ENCODE assay signal across 15 cellular contexts in genomic region chr5:156826150-156826549, GRCh38. TPM values are rescaled to one million over a fixed set of nuclear protein-coding genes. Genes with fewer than 3 reads are reported as not detected.
DNase-seq lines count a peak whose midpoint lies in the region; ATAC-seq and TF ChIP-seq lines count a peak whose summit lies in the region.
"Had no signal": no experiment of that assay in that cellular context is flagged by ENCODE, and none has a peak within 500 bp of the region (broad histone marks: within the 10 kb centered on the region; RNA-seq: fewer than 3 reads in every experiment).

No MANE protein-coding gene starts in this region.

- H3K4ac ChIP-seq in trophoblast cell (ENCODE audit: low read depth, low read length): no peak overlapping the region

- H3K27me3 ChIP-seq in trophoblast cell (ENCODE audit: insufficient read depth, low read length): no peaks in the 10 kb centered on the region
- H3K27me3 ChIP-seq: uterus had no signal

- H3K4me3 ChIP-seq in trophoblast cell (ENCODE audit: low read depth, low read length): no peak overlapping the region
- H3K4me3 ChIP-seq: uterus had no signal

- H2BK5ac ChIP-seq in trophoblast cell (ENCODE audit: low read depth, low read length, poor library complexity): no peak overlapping the region

- no peak overlapping the region for H2BK12ac ChIP-seq in trophoblast cell (ENCODE audit: low read length)

- no peaks in the 10 kb centered on the region for H3K9me3 ChIP-seq in trophoblast cell (ENCODE audit: insufficient read depth, low read depth, low read length)
- H3K9me3 ChIP-seq: uterus had no signal

- peak; percentile 5 for DNase-seq in GM19240 (ENCODE audit: insufficient read length, low spot score)
- DNase-seq in trophoblast cell: no peak
- no peak for DNase-seq in KBM-7
- DNase-seq in GM13976 (ENCODE audit: low spot score): no peak
- DNase-seq in NCI-H82 treated with DMSO at 0.1 percent for 48 hours (lab: John Stamatoyannopoulos, UW; ENCODE audit: unreplicated experiment): no peak
- no peak for DNase-seq in hypothalamus (lab: John Stamatoyannopoulos, UW)
- DNase-seq: activated CD4-positive, alpha-beta T cell treated with anti-CD3 and anti-CD28 coated beads, Interleukin-2, amount 50 U/mL, for 1 hour; glutamatergic neuron; mesenchymal stem cell; NCI-H2171 treated with DMSO at 0.1 percent for 48 hours; SHP77 treated with DMSO at 0.1 percent for 48 hours; uterus had no signal

- no peak overlapping the region for H3K14ac ChIP-seq in trophoblast cell (ENCODE audit: low read length)

- ATAC-seq in HG02763 (IDR thresholded peaks at IDR 0.05; ENCODE audit: unreplicated experiment) (peak; percentile 70), HG03520 (IDR thresholded peaks at IDR 0.05; ENCODE audit: unreplicated experiment) (peak; percentile 76)

- no peaks in the 10 kb centered on the region for H3K4me1 ChIP-seq in trophoblast cell (ENCODE audit: control insufficient read depth in 1 of 2, insufficient read depth in 2 of 2, low read length in 2 of 2)
- H3K4me1 ChIP-seq: uterus had no signal

- in situ Hi-C loops in KBM-7 (cut with MboI; ENCODE audit: low pct_unique_long_range_greater_than_20kb, low sequenced_read_pairs): no loop called here
- in situ Hi-C loops in GM13976 (cut with MboI; ENCODE audit: low sequenced_read_pairs, unreplicated experiment): no loop called here

- no peak overlapping the region for H3K23ac ChIP-seq in trophoblast cell (ENCODE audit: low read length)

- H3K4me2 ChIP-seq in trophoblast cell (ENCODE audit: low read length): no peak overlapping the region

- H3K79me1 ChIP-seq in trophoblast cell (ENCODE audit: low read length): no peaks in the 10 kb centered on the region

- no peaks in the 10 kb centered on the region for H3K79me2 ChIP-seq in trophoblast cell (ENCODE audit: control insufficient read depth, insufficient read depth, low read length, poor library complexity)

- H3K36me3 ChIP-seq in trophoblast cell (ENCODE audit: control insufficient read depth in 1 of 2, insufficient read depth in 2 of 2, low read length in 2 of 2): no peaks in the 10 kb centered on the region
- H3K36me3 ChIP-seq: uterus had no signal

- H2BK120ac ChIP-seq in trophoblast cell (ENCODE audit: insufficient read depth, low read length, poor library complexity): no peak overlapping the region

- H3K18ac ChIP-seq in trophoblast cell (ENCODE audit: low read length): no peak overlapping the region

- H4K91ac ChIP-seq in trophoblast cell (ENCODE audit: low read depth, low read length): no peak overlapping the region

- no peak overlapping the region for H2AK5ac ChIP-seq in trophoblast cell (ENCODE audit: low read length)

- H3K9ac ChIP-seq in trophoblast cell (ENCODE audit: low read length): peak overlapping the region; percentile 26

- no peak overlapping the region for H2AFZ ChIP-seq in trophoblast cell (ENCODE audit: insufficient read depth, low read length, poor library complexity)

- no CpG with 5 or more reads among the region's 4 CpGs for WGBS in trophoblast cell (ENCODE audit: extremely low coverage, insufficient coverage, insufficient read length)

- H3K27ac ChIP-seq in trophoblast cell (ENCODE audit: low read depth, low read length): no peak overlapping the region
- H3K27ac ChIP-seq: uterus had no signal

- no peak for TF ChIP-seq CTCF in GM13976 (IDR thresholded peaks at IDR 0.05; ENCODE audit: borderline replicate concordance, control extremely low read depth, extremely low read depth, insufficient read depth, missing control alignments)

- H4K8ac ChIP-seq in trophoblast cell (ENCODE audit: low read depth, low read length): no peak overlapping the region

- H4K12ac ChIP-seq in trophoblast cell (ENCODE audit: low read depth, low read length): no peak overlapping the region

RNA-seq across cellular contexts. Expression of gene PPP1R2B, which starts 23.9 kb away (rescaled TPM):
- 0.03 TPM in 1 of 2 replicates, not detected in the other for polyA plus RNA-seq in trophoblast cell (2013)
- polyA plus RNA-seq: IgD-negative memory B cell had no signal
